16 cellular contexts compared by ENCODE assay signal in the genomic region with DNA sequence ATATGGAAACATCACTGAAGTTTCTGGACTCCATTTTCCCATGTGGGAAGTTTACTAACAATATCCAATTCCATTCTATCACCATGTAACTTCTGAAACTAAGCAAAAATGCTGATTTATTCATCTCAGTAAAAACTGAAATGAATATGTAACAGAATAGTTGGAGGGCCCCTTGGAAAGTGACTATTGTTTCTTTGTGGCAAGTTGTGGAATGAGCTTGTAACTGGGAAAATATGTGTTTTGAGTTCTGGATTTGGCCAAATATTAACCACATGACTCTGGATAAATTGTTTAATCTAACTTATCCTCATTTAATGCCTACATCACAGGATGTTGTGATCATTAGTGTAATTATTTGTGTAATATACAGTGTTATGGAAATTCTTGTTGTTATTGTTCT.
A peak's percentile ranks its signal among the peaks of the same experiment; 100 is the strongest.
DNase-seq lines count a peak whose midpoint lies in the region; ATAC-seq lines count a peak whose summit lies in the region.
"Had no signal": no experiment of that assay in that cellular context is flagged by ENCODE, and none has a peak within 500 bp of the region (broad histone marks: within the 10 kb centered on the region; RNA-seq: fewer than 3 reads in every experiment).

No MANE protein-coding gene starts in this region.

- intact Hi-C loops in posterior cingulate gyrus (cut with DNase I) = no loop called here

- DNase-seq in AG08396 (ENCODE audit: low spot score) (peak; percentile 34), LHCN-M2 (ENCODE audit: low read depth) (peak; percentile 27), dedifferentiated amniotic fluid mesenchymal stem cell (ENCODE audit: extremely low spot score) (peak; percentile 45), kidney tubule cell (ENCODE audit: low spot score) (peak; percentile 18), left lobe of liver (ENCODE audit: low spot score) (no peak), posterior cingulate gyrus (no peak)
- no peak for DNase-seq in activated T-cell treated with anti-CD3 and anti-CD28 coated beads, Interleukin-2, amount 50 U/mL, for 48 hours
- DNase-seq: AML-193; CD4-positive, CD25-positive, alpha-beta regulatory T cell; GDM1; H9; NCI-H1417; NCI-H2029; NCI-H2227 treated with DMSO at 0.1 percent for 48 hours; NCI-H524 treated with DMSO at 0.1 percent for 48 hours had no signal

- ATAC-seq in GM19463 (IDR thresholded peaks at IDR 0.05; ENCODE audit: unreplicated experiment) = no peak
- ATAC-seq in left lobe of liver = no peak

Comparison
In these comparisons a context has a peak if more than half of its experiments do, and no peak if none do; other contexts are left out.
1. DNase-seq: peak in AG08396 (single experiment), LHCN-M2 (single experiment), dedifferentiated amniotic fluid mesenchymal stem cell (single experiment) and kidney tubule cell (single experiment); none in left lobe of liver (single experiment), posterior cingulate gyrus (0 of 10) and activated T-cell treated with anti-CD3 and anti-CD28 coated beads, Interleukin-2, amount 50 U/mL, for 48 hours (0 of 2).